Comparison of ENCODE assay signal across 27 cellular contexts in genomic region chr9:122192914-122193525, GRCh38. TPM values are rescaled to one million over a fixed set of nuclear protein-coding genes. Genes with fewer than 3 reads are reported as not detected.
"Had no signal": no experiment of that assay in that cellular context is flagged by ENCODE, and none has a peak within 500 bp of the region (broad histone marks: within the 10 kb centered on the region; RNA-seq: fewer than 3 reads in every experiment).

No MANE protein-coding gene starts in this region.

- H3K4me2 ChIP-seq: KMS-11 had no signal

- H3K36me3 Mint-ChIP-seq: activated naive CD8-positive, alpha-beta T cell; IgD-negative memory B cell had no signal

- DNase-seq: activated CD4-positive, alpha-beta T cell treated with anti-CD3 and anti-CD28 coated beads for 4 hours; activated CD8-positive, alpha-beta memory T cell treated with anti-CD3 and anti-CD28 coated beads, Interleukin-2, amount 50 U/mL, for 48 hours; activated CD8-positive, alpha-beta T cell treated with anti-CD3 and anti-CD28 coated beads, Interleukin-2, amount 10 ng/mL, durations not matched to agents 7 days and 5 days; activated effector memory CD4-positive, alpha-beta T cell treated with Interleukin-2 at 50 U/mL for 16 hours; activated naive CD4-positive, alpha-beta T cell; activated T-cell treated with anti-CD3 and anti-CD28 coated beads, Interleukin-2, amount 50 U/mL, for 1 hour; amygdala; central memory CD4-positive, alpha-beta T cell; NCI-H1105 treated with DMSO at 0.1 percent for 48 hours; NCI-H146; NCI-H187 treated with DMSO at 0.1 percent for 48 hours; NCI-H2081 treated with DMSO at 0.1 percent for 48 hours; NCI-H226; NCI-H526; NCI-H82; T-helper 1 cell; WERI-Rb-1 had no signal

- H3K27ac Mint-ChIP-seq: activated CD8-positive, alpha-beta T cell treated with anti-CD3 and anti-CD28 coated beads, Interleukin-2, amount 10 ng/mL, durations not matched to agents 7 days and 5 days; activated naive CD8-positive, alpha-beta T cell; IgD-negative memory B cell had no signal

- H3K4me3 ChIP-seq: SK-N-MC had no signal

- ATAC-seq: activated CD8-positive, alpha-beta T cell treated with anti-CD3 and anti-CD28 coated beads, Interleukin-2, amount 10 ng/mL, durations not matched to agents 7 days and 5 days had no signal

- H3K9me3 Mint-ChIP-seq: IgD-negative memory B cell had no signal

- H3K36me3 ChIP-seq: WERI-Rb-1 had no signal

- H3K4me3 Mint-ChIP-seq: activated CD8-positive, alpha-beta T cell treated with anti-CD3 and anti-CD28 coated beads, Interleukin-2, amount 10 ng/mL, durations not matched to agents 7 days and 5 days; activated naive CD8-positive, alpha-beta T cell; IgD-negative memory B cell had no signal

- H3K9ac ChIP-seq: KMS-11 had no signal

- H3K27ac ChIP-seq: KMS-11, SK-N-MC, WERI-Rb-1 had no signal

RNA-seq across cellular contexts. Expression of gene MORN5, which starts 33.3 kb away (rescaled TPM):
- total RNA-seq: activated CD8-positive, alpha-beta T cell treated with anti-CD3 and anti-CD28 coated beads, Interleukin-2, amount 10 ng/mL, durations not matched to agents 7 days and 5 days; bronchial epithelial cell; chondrocyte; NCI-H460; OCI-LY7; RPMI7951; T-helper 2 cell treated with Interferon-gamma antibody and Interleukin-4, amounts not matched to agents 100 ng/mL and 5 ng/mL, for 36 hours had no signal
- polyA plus RNA-seq: IgD-negative memory B cell had no signal

RNA-seq across cellular contexts. Expression of gene LHX6, which starts 35.7 kb away (rescaled TPM):
- total RNA-seq: activated CD8-positive, alpha-beta T cell treated with anti-CD3 and anti-CD28 coated beads, Interleukin-2, amount 10 ng/mL, durations not matched to agents 7 days and 5 days; chondrocyte; OCI-LY7; T-helper 2 cell treated with Interferon-gamma antibody and Interleukin-4, amounts not matched to agents 100 ng/mL and 5 ng/mL, for 36 hours had no signal
- polyA plus RNA-seq: IgD-negative memory B cell had no signal
